Comparison of ENCODE assay signal across 9 cellular contexts in the genomic region with DNA sequence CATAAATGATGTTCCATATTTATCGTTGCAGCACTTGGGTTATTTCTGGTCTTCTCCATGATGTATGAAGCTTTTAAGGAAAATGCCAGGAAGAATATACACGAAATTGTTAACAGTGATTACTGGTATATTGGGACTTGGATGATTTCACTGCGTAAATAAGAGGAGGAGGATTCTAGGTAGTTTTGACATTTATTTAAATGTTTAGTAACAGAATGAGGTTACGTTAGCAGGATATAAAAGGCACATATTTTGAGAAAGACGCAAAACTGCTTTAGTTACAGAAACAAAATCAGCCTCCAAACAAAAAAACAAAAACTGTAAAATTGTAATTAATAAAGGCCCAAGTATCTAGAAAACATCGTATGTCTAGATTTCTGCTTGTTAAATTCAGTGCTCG.
"Had no signal": no experiment of that assay in that cellular context is flagged by ENCODE, and none has a peak within 500 bp of the region (broad histone marks: within the 10 kb centered on the region; RNA-seq: fewer than 3 reads in every experiment).

No MANE protein-coding gene starts in this region.

- H3K4me3 ChIP-seq: GM23338 had no signal

- FAIRE-seq: H1, H54 had no signal

- H3K4me3 Mint-ChIP-seq: GM23338, H9 had no signal

- ATAC-seq: GM23338 had no signal

- H3K9ac ChIP-seq: KMS-11 had no signal

- H3K4me2 ChIP-seq: GM23338, KMS-11 had no signal

- H3K27ac ChIP-seq: HL-60, KMS-11 had no signal

- DNase-seq: H9, HCEC 1CT, IMR-90, KBM-7 had no signal

- H3K9me3 Mint-ChIP-seq: GM23338, H9 had no signal

- H3K27ac Mint-ChIP-seq: GM23338 had no signal

- H2AFZ ChIP-seq: GM23338 had no signal
